In genomic region chr12:113111247-113111646, GRCh38 we compare ENCODE assay signal across 12 cellular contexts. TPM values are rescaled to one million over a fixed set of nuclear protein-coding genes. Genes with fewer than 3 reads are reported as not detected.
"Had no signal": no experiment of that assay in that cellular context is flagged by ENCODE, and none has a peak within 500 bp of the region (broad histone marks: within the 10 kb centered on the region; RNA-seq: fewer than 3 reads in every experiment).

No MANE protein-coding gene starts in this region.

- H3K4me3 ChIP-seq: GM23248, GM23338, HAP-1 had no signal

- H3K36me3 ChIP-seq: HAP-1 had no signal

- H2AFZ ChIP-seq: GM23248, GM23338 had no signal

- H3K4me1 ChIP-seq: HAP-1 had no signal

- H3K4me3 Mint-ChIP-seq: GM23338, H9, HFFc6 had no signal

- ATAC-seq: HCT116 had no signal

- H3K27ac Mint-ChIP-seq: GM23338, H9, HFFc6 had no signal

- DNase-seq: GM23248, GOT3, H7, H9, HCEC 1CT, HFFc6 had no signal

- FAIRE-seq: H1, H54 had no signal

- H3K27ac ChIP-seq: GM23248 had no signal

- H3K9ac ChIP-seq: GM23248 had no signal

- H3K9me3 Mint-ChIP-seq: GM23338, H9, HFFc6 had no signal

- H3K4me2 ChIP-seq: GM23338 had no signal

- H3K9me3 ChIP-seq: HAP-1 had no signal

RNA-seq across cellular contexts. Expression of gene RASAL1, which starts 24.3 kb away (rescaled TPM):
- total RNA-seq: GM23248, HFFc6 had no signal
- polyA plus RNA-seq: GM23248 had no signal

RNA-seq across cellular contexts. Expression of gene CFAP73, which starts 38.3 kb away (rescaled TPM):
- total RNA-seq: GM23248, H4, H7, H9 had no signal
- polyA plus RNA-seq: GM23248 had no signal

RNA-seq across cellular contexts. Expression of gene DTX1, which starts 54.7 kb away (rescaled TPM):
- total RNA-seq: GM23248, HFFc6 had no signal
- polyA plus RNA-seq: GM23248 had no signal
